Comparison of ENCODE assay signal across 14 cellular contexts in the genomic region with DNA sequence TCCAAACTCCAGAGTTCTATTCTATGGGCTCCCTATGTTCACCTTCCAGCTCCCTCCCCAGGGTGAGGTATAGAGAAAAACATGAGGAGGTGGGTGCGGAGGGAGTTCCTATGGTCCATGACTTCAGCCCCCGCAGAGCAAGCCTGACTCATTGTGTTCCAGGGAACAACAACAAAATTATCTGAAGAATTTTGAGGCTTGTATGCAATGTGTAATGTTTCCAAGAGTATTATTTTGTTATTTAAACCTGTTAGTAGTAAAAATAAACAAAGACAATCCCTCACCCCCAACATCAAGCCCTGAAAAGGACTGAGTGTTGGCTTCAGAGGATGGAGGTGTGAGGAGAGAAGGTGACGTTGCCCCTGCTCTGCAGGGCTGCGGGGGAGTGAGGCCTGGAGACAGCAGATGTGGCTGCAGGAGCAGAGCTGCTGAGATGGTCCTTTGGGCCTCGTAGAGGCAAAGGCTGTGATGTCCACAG. TPM values are rescaled to one million over a fixed set of nuclear protein-coding genes. Genes with fewer than 3 reads are reported as not detected.
DNase-seq lines count a peak whose midpoint lies in the region; ATAC-seq and TF ChIP-seq lines count a peak whose summit lies in the region.
"Had no signal": no experiment of that assay in that cellular context is flagged by ENCODE, and none has a peak within 500 bp of the region (broad histone marks: within the 10 kb centered on the region; RNA-seq: fewer than 3 reads in every experiment).

No MANE protein-coding gene starts in this region.

- intact Hi-C loops in Right ventricle myocardium superior (cut with DNase I): no loop called here
- intact Hi-C loops in left lung (cut with DNase I): no loop called here

- H3F3A ChIP-seq in neural progenitor cell (ENCODE audit: low read depth): no peaks in the 10 kb centered on the region

- no peak overlapping the region for H2BK120ac ChIP-seq in mesendoderm (ENCODE audit: low read depth, low read length)

- H3K4me2 ChIP-seq in mesendoderm (ENCODE audit: low read length) (no peak overlapping the region), neural progenitor cell (no peak overlapping the region)

- H2BK5ac ChIP-seq in mesendoderm (ENCODE audit: low read length): no peak overlapping the region

- H3K9ac ChIP-seq in mesendoderm (ENCODE audit: low read length) (no peak overlapping the region), neural progenitor cell (no peak overlapping the region)

- no peak overlapping the region for H3K4ac ChIP-seq in mesendoderm (ENCODE audit: low read depth, low read length)

- no peaks in the 10 kb centered on the region for H4K20me1 ChIP-seq in neural progenitor cell (ENCODE audit: low read depth)

- H3K4me3 ChIP-seq in MG63 (no peak overlapping the region), coronary artery (no peak overlapping the region), mesendoderm (ENCODE audit: low read length) (no peak overlapping the region), left lung (no peak overlapping the region), neural progenitor cell (no peak overlapping the region)

- H3K4me1 ChIP-seq in mesendoderm (ENCODE audit: control insufficient read depth, low read depth, low read length) (no peaks in the 10 kb centered on the region), left lung (peaks cover 0 to 5% of the 10 kb centered on the region in 2 donors), neural progenitor cell (peaks cover 5% of the 10 kb centered on the region)

- H3K27ac ChIP-seq in coronary artery (peak overlapping the region in 1 of 2 donors; percentile 43), mesendoderm (ENCODE audit: low read depth, low read length) (no peak overlapping the region), left lung (no peak overlapping the region), neural progenitor cell (no peak overlapping the region)

- H2BK15ac ChIP-seq in mesendoderm (replicated peaks; ENCODE audit: low read depth): no peak overlapping the region

- H3K18ac ChIP-seq in mesendoderm (ENCODE audit: low read length): peak overlapping the region; percentile 22

- ATAC-seq in Right ventricle myocardium superior (ENCODE audit: poor library complexity) (no peak), left lung (no peak), HG03460 (IDR thresholded peaks at IDR 0.05; ENCODE audit: unreplicated experiment) (no peak)

- peak; percentile 52 for DNase-seq in AG20443 (ENCODE audit: low spot score)
- DNase-seq in MG63: peak; percentile 80
- DNase-seq in coronary artery (ENCODE audit: low spot score): peak; percentile 12
- DNase-seq in mesendoderm: no peak
- no peak for DNase-seq in Right ventricle myocardium superior
- no peak for DNase-seq in left lung
- DNase-seq in neural progenitor cell (ENCODE audit: low spot score): no peak
- DNase-seq: activated CD4-positive, alpha-beta T cell treated with anti-CD3 and anti-CD28 coated beads, Interleukin-2, amount 10 ng/mL, durations not matched to agents 24 days and 14 days; activated effector memory CD4-positive, alpha-beta T cell treated with anti-CD3 and anti-CD28 coated beads, Interleukin-2, amount 50 U/mL, for 16 hours; DMS53; glutamatergic neuron; NCI-H2107; nucleus accumbens had no signal

- H3K23ac ChIP-seq in mesendoderm (ENCODE audit: low read length): no peak overlapping the region

- no peak overlapping the region for H3K27ac Mint-ChIP-seq in neural progenitor cell
- H3K27ac Mint-ChIP-seq: activated CD4-positive, alpha-beta T cell treated with anti-CD3 and anti-CD28 coated beads, Interleukin-2, amount 10 ng/mL, durations not matched to agents 24 days and 14 days had no signal

- H3K79me2 ChIP-seq in mesendoderm (ENCODE audit: control insufficient read depth, insufficient read depth, low read length) (no peaks in the 10 kb centered on the region), neural progenitor cell (ENCODE audit: low read depth) (no peaks in the 10 kb centered on the region)

- peaks cover 11% of the 10 kb centered on the region for H3K9me3 ChIP-seq in MG63
- H3K9me3 ChIP-seq in left lung: no peaks in the 10 kb centered on the region
- H3K9me3 ChIP-seq in neural progenitor cell (ENCODE audit: low read depth): no peaks in the 10 kb centered on the region

- H3K36me3 Mint-ChIP-seq in neural progenitor cell: no peaks in the 10 kb centered on the region

- peaks cover 2% of the 10 kb centered on the region for H3K4me1 Mint-ChIP-seq in neural progenitor cell

- H4K8ac ChIP-seq in mesendoderm (ENCODE audit: low read depth, low read length): no peak overlapping the region

- no peak overlapping the region for H4K5ac ChIP-seq in mesendoderm (ENCODE audit: low read length)

- no peak overlapping the region for H2AK5ac ChIP-seq in mesendoderm (ENCODE audit: low read length)

- WGBS in mesendoderm (ENCODE audit: extremely low coverage, insufficient coverage, low lambda C conversion rate): no CpG with 5 or more reads among the region's 5 CpGs

- TF ChIP-seq CTCF in coronary artery (IDR thresholded peaks at IDR 0.05) (no peak), left lung (IDR thresholded peaks at IDR 0.05) (no peak), neural progenitor cell (IDR thresholded peaks at IDR 0.05) (no peak)

- H2AFZ ChIP-seq in neural progenitor cell (replicated peaks): no peak overlapping the region

- no peak overlapping the region for H3K4me3 Mint-ChIP-seq in neural progenitor cell
- H3K4me3 Mint-ChIP-seq: activated CD4-positive, alpha-beta T cell treated with anti-CD3 and anti-CD28 coated beads, Interleukin-2, amount 10 ng/mL, durations not matched to agents 24 days and 14 days had no signal

- H3K27me3 Mint-ChIP-seq in neural progenitor cell (ENCODE audit: insufficient read depth, low read depth): peaks cover 2% of the 10 kb centered on the region

- H3K9me3 Mint-ChIP-seq in neural progenitor cell: no peaks in the 10 kb centered on the region
- H3K9me3 Mint-ChIP-seq: activated CD4-positive, alpha-beta T cell treated with anti-CD3 and anti-CD28 coated beads, Interleukin-2, amount 10 ng/mL, durations not matched to agents 24 days and 14 days had no signal

- H3K36me3 ChIP-seq in MG63 (peaks cover 38% of the 10 kb centered on the region), mesendoderm (ENCODE audit: control insufficient read depth, insufficient read depth, low read length) (no peaks in the 10 kb centered on the region), left lung (no peaks in the 10 kb centered on the region), neural progenitor cell (no peaks in the 10 kb centered on the region)

- H3K79me1 ChIP-seq in mesendoderm (ENCODE audit: low read length): no peaks in the 10 kb centered on the region

- no peak overlapping the region for H3K56ac ChIP-seq in mesendoderm (ENCODE audit: low read length)

- H3K27me3 ChIP-seq in MG63 (no peaks in the 10 kb centered on the region), mesendoderm (ENCODE audit: insufficient read depth, low read length, poor library complexity) (no peaks in the 10 kb centered on the region), left lung (no peaks in the 10 kb centered on the region), neural progenitor cell (no peaks in the 10 kb centered on the region)

RNA-seq across cellular contexts. Expression of a gene that starts 29.0 kb away (rescaled TPM):
- total RNA-seq in MG63 (2014; rRNA removed; shearing (Covaris generic); ENCODE audit: low replicate concordance): 6.4 and 16.0 TPM in 2 replicates
- 0.70 TPM for polyA plus RNA-seq in mesendoderm (2013, experiment 1 of 2)
- 0.76 TPM for polyA plus RNA-seq in mesendoderm (2013, experiment 2 of 2)
- 3.3 TPM for total RNA-seq in Right ventricle myocardium superior
- 100 to 1,000 TPM in 1 of 2 donors, 10 to 100 TPM in 1; 42.8 to 142 TPM for total RNA-seq in left lung
- 0.28 and 0.47 TPM in 2 replicates for total RNA-seq in neural progenitor cell (ENCODE audit: low replicate concordance)
- total RNA-seq: activated CD4-positive, alpha-beta T cell treated with anti-CD3 and anti-CD28 coated beads, Interleukin-2, amount 10 ng/mL, durations not matched to agents 24 days and 14 days had no signal

RNA-seq across cellular contexts. Expression of a gene that starts 55.6 kb away (rescaled TPM):
- total RNA-seq in MG63 (2014; rRNA removed; shearing (Covaris generic); ENCODE audit: low replicate concordance): 10.3 and 12.3 TPM in 2 replicates
- polyA plus RNA-seq in mesendoderm (2013, experiment 1 of 2): 1.3 TPM
- 1.5 TPM for polyA plus RNA-seq in mesendoderm (2013, experiment 2 of 2)
- 7.0 TPM for total RNA-seq in Right ventricle myocardium superior
- total RNA-seq in left lung: 10 to 100 TPM; 23.1 to 51.9 TPM
- 0.65 and 0.81 TPM in 2 replicates for total RNA-seq in neural progenitor cell (ENCODE audit: low replicate concordance)
- total RNA-seq: activated CD4-positive, alpha-beta T cell treated with anti-CD3 and anti-CD28 coated beads, Interleukin-2, amount 10 ng/mL, durations not matched to agents 24 days and 14 days had no signal

Comparison
In these comparisons a context has a peak if more than half of its experiments do, and no peak if none do; other contexts are left out.
1. DNase-seq: peak in AG20443 (single experiment), MG63 (single experiment) and coronary artery (single experiment); none in mesendoderm (single experiment), Right ventricle myocardium superior (single experiment), left lung (0 of 2) and neural progenitor cell (single experiment).